Comparison of ENCODE assay signal across 11 cellular contexts in the genomic region with DNA sequence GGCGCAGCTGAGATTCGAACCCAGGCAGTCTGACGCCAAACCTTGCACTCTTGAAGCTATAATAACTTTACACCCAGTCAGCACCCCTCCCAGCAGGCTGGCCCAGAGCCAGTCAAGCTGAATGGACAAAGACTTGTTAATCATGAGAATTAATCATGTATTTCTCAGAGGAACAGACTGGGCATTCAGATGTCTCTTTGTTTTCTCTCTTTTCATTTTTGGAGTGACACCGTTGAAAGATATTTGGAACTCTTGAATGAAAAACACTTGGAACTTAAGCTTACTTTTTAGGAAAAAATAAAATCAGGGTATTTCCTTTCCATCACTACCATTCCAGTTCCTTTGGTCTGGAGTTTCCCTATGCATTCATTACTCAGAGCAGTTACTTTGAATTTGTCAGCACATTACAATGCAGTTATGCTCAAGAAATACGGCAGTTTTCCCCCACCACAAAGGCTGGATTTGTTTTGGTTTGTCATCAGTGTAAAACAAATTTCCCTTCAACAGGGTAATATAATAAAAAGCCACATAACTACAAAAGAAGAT. TPM values are rescaled to one million over a fixed set of nuclear protein-coding genes. Genes with fewer than 3 reads are reported as not detected.
DNase-seq lines count a peak whose midpoint lies in the region; ATAC-seq and TF ChIP-seq lines count a peak whose summit lies in the region.
"Had no signal": no experiment of that assay in that cellular context is flagged by ENCODE, and none has a peak within 500 bp of the region (broad histone marks: within the 10 kb centered on the region; RNA-seq: fewer than 3 reads in every experiment).

No MANE protein-coding gene starts in this region.

- H3K27me3 ChIP-seq in BJ (ENCODE audit: control insufficient read depth, insufficient read depth, low read length) = no peaks in the 10 kb centered on the region

- H3K4me3 ChIP-seq in BJ (ENCODE audit: low read depth, low read length) (no peak overlapping the region), epithelial cell of esophagus (ENCODE audit: low read length) (no peak overlapping the region)
- H3K4me3 ChIP-seq: mucosa of descending colon had no signal

- POLR2A ChIA-PET in BJ (lab: Charles Lee) = interaction anchor here (0.6 kb wide), 2 partner anchors 17 to 398 kb away, joined by 3 to 5 read pairs; no protein-coding TSS in a partner anchor

- no peak for ATAC-seq in GM19035 (IDR thresholded peaks at IDR 0.05; ENCODE audit: unreplicated experiment)
- ATAC-seq: mucosa of descending colon had no signal

- CTCF ChIA-PET in BJ (lab: Yijun Ruan, JAX) = interaction anchor here (0.9 to 2.2 kb wide), 3 partner anchors 10 to 49 kb away, joined by 3 to 7 read pairs (median 5); no protein-coding TSS in a partner anchor

- TF ChIP-seq CTCF in BJ (IDR thresholded peaks at IDR 0.05; ENCODE audit: insufficient read depth, low read depth, low read length) (no peak), epithelial cell of esophagus (IDR thresholded peaks at IDR 0.05; ENCODE audit: insufficient read depth, low read depth, low read length, missing control alignments) (no peak)

- DNase-seq in BJ (ENCODE audit: low read depth) = peak; percentile 82
- DNase-seq in NCI-H446 (lab: John Stamatoyannopoulos, UW) = peak; percentile 1 to 29
- peak; percentile 96 for DNase-seq in epithelial cell of esophagus (ENCODE audit: low read depth)
- peak; percentile 56 for DNase-seq in myocyte (ENCODE audit: low read depth)
- DNase-seq in stimulated activated CD4-positive, alpha-beta T cell treated with anti-CD3 and anti-CD28 coated beads, Interleukin-15, amount 100 ng/mL, for 24 hours = no peak
- no peak for DNase-seq in retina
- DNase-seq in GM19240 (ENCODE audit: insufficient read length, low spot score) = no peak
- DNase-seq: DMS79, mucosa of descending colon, SHP77 treated with DMSO at 0.1 percent for 48 hours had no signal

- H3K36me3 ChIP-seq in BJ (ENCODE audit: control insufficient read depth, insufficient read depth, low read length) = no peaks in the 10 kb centered on the region

RNA-seq across cellular contexts. Expression of a gene that starts 22.5 kb away (rescaled TPM):
- 28.0 and 35.8 TPM in 2 replicates for polyA plus RNA-seq in BJ (2011; rRNA removed)
- polyA minus RNA-seq in BJ (2011; rRNA and poly(A)+ RNA removed) = 13.0 and 19.5 TPM in 2 replicates
- total RNA-seq in myocyte = 93.5 and 163 TPM in 2 replicates
- polyA plus RNA-seq in myocyte (2012) = 41.9 TPM

Comparison
In these comparisons a context has a peak if more than half of its experiments do, and no peak if none do; other contexts are left out.
1. DNase-seq: peak in BJ (single experiment), NCI-H446 (2 of 2), epithelial cell of esophagus (single experiment) and myocyte (single experiment); none in stimulated activated CD4-positive, alpha-beta T cell treated with anti-CD3 and anti-CD28 coated beads, Interleukin-15, amount 100 ng/mL, for 24 hours (single experiment), retina (single experiment) and GM19240 (single experiment).